In genomic region chr12:124745468-124745890, GRCh38 we compare ENCODE assay signal across 8 cellular contexts.
DNase-seq lines count a peak whose midpoint lies in the region; ATAC-seq, FAIRE-seq and TF ChIP-seq lines count a peak whose summit lies in the region.

No MANE protein-coding gene starts in this region.

- TF ChIP-seq POLR2A in esophagus muscularis mucosa (IDR thresholded peaks at IDR 0.05; ENCODE audit: low read depth) = no peak

- no TSS peak for BruUV-seq in PC-3 (replicated peaks; lab: Mats Ljungman, UMichigan)

- H3K9me3 ChIP-seq in PC-3 (ENCODE audit: low read length) = no peaks in the 10 kb centered on the region
- no peaks in the 10 kb centered on the region for H3K9me3 ChIP-seq in esophagus muscularis mucosa
- H3K9me3 ChIP-seq in pancreas = no peaks in the 10 kb centered on the region

- no peak for TF ChIP-seq EP300 in esophagus muscularis mucosa (IDR thresholded peaks at IDR 0.05)

- POLR2A ChIA-PET in PC-3 (lab: Charles Lee; ENCODE audit: unreplicated experiment) = interaction anchor here (0.6 kb wide), 1 partner anchor 292 kb away, joined by 6 read pairs; no protein-coding TSS in a partner anchor

- no peak for FAIRE-seq in pancreas (lab: Jason Lieb, UNC)

- H3K27ac ChIP-seq in ACC112 (ENCODE audit: low read depth, low read length) (peak overlapping the region; percentile 32; the same call in 1 of the 2 replicates), PC-3 (ENCODE audit: low read length) (peak overlapping the region; percentile 79), esophagus muscularis mucosa (replicated peaks in 1 of 4) (peak overlapping the region; percentile 89 to 96 (median 95)), pancreas (peak overlapping the region; percentile 42 to 81 (median 70))

- DNase-seq in PC-3 (no peak), esophagus muscularis mucosa (ENCODE audit: extremely low spot score) (no peak), pancreas (no peak), NOMO-1 treated with dmso at 0.1 percent for 144 hours (lab: John Stamatoyannopoulos, UW; ENCODE audit: unreplicated experiment) (no peak), pons (ENCODE audit: low spot score) (no peak)
- DNase-seq in stimulated activated CD4-positive, alpha-beta T cell treated with anti-CD3 and anti-CD28 coated beads, Interleukin-15, amount 100 ng/mL, for 24 hours = no peak
- DNase-seq in activated naive CD4-positive, alpha-beta T cell treated with Interleukin-2 at 50 U/mL for 16 hours = no peak

- H2AFZ ChIP-seq in ACC112 (ENCODE audit: low read length, unreplicated experiment) (no peak overlapping the region), PC-3 (ENCODE audit: low read length) (peak overlapping the region; percentile 66)

- H3K79me2 ChIP-seq in ACC112 (ENCODE audit: control insufficient read depth, insufficient read depth, low read length, unreplicated experiment) (no peaks in the 10 kb centered on the region), PC-3 (ENCODE audit: low read length) (no peaks in the 10 kb centered on the region)

- TF ChIP-seq CTCF in PC-3 (conservative IDR thresholded peaks at IDR 0.05; ENCODE audit: low read depth, low read length) (no peak), esophagus muscularis mucosa (IDR thresholded peaks at IDR 0.05) (no peak), pancreas (IDR thresholded peaks at IDR 0.05) (no peak)

- intact Hi-C loops in PC-3 (cut with micrococcal nuclease) = loop anchor here (5.0 to 10.0 kb wide), 3 partner anchors 178 to 361 kb away; partner anchors contain the start of gene NCOR2
- intact Hi-C loops in esophagus muscularis mucosa (cut with DNase I) = loop anchor here (10.0 kb wide), 1 partner anchor 61 kb away; no protein-coding TSS in a partner anchor
- intact Hi-C loops in pancreas (cut with DNase I) = no loop called here

- no peaks in the 10 kb centered on the region for H3K36me3 ChIP-seq in ACC112 (ENCODE audit: insufficient read depth, low read length)
- H3K36me3 ChIP-seq in PC-3 (ENCODE audit: low read depth, low read length) = no peaks in the 10 kb centered on the region
- H3K36me3 ChIP-seq in esophagus muscularis mucosa = no peaks in the 10 kb centered on the region
- H3K36me3 ChIP-seq in pancreas = no peaks in the 10 kb centered on the region

- H3K4me2 ChIP-seq in PC-3 (ENCODE audit: low read length) = peak overlapping the region; percentile 74

- no peaks in the 10 kb centered on the region for H4K20me1 ChIP-seq in PC-3 (ENCODE audit: low read length)

- H3K4me3 ChIP-seq in ACC112 (ENCODE audit: low read depth, low read length) = no peak overlapping the region
- peak overlapping the region; percentile 35; the same call in 1 of the 2 replicates for H3K4me3 ChIP-seq in PC-3 (ENCODE audit: low read length)
- H3K4me3 ChIP-seq in esophagus muscularis mucosa = peak overlapping the region; percentile 16 to 30 (median 26)
- peak overlapping the region in 1 of 4 donors; percentile 12 for H3K4me3 ChIP-seq in pancreas

- CTCF ChIA-PET in PC-3 (lab: Charles Lee) = no interaction called here

- H3K9ac ChIP-seq in PC-3 (ENCODE audit: low read length) = peak overlapping the region; percentile 8; the same call in 1 of the 2 replicates

- H3K4me1 ChIP-seq in ACC112 (ENCODE audit: control insufficient read depth, insufficient read depth, low read length, unreplicated experiment) = peaks cover 22% of the 10 kb centered on the region
- peaks cover 40% of the 10 kb centered on the region for H3K4me1 ChIP-seq in PC-3 (ENCODE audit: insufficient read depth, low read length)
- H3K4me1 ChIP-seq in esophagus muscularis mucosa = peaks cover 29 to 87% (median 81%) of the 10 kb centered on the region in 4 donors
- peaks cover 9 to 18% (median 12%) of the 10 kb centered on the region in 3 donors for H3K4me1 ChIP-seq in pancreas

- H3K9me2 ChIP-seq in PC-3 (replicated peaks; ENCODE audit: low read length) = no peaks in the 10 kb centered on the region

- peaks cover 1% of the 10 kb centered on the region for H3F3A ChIP-seq in PC-3 (ENCODE audit: low read length, unreplicated experiment)

- no peak for ATAC-seq in PC-3
- no peak for ATAC-seq in pancreas

- H3K27me3 ChIP-seq in ACC112 (ENCODE audit: insufficient read depth, low read length) (no peaks in the 10 kb centered on the region), PC-3 (ENCODE audit: low read length) (no peaks in the 10 kb centered on the region), esophagus muscularis mucosa (no peaks in the 10 kb centered on the region), pancreas (no peaks in the 10 kb centered on the region)

- 26% methylated on average over 5 of the region's 5 CpGs for WGBS in esophagus muscularis mucosa
- 41 to 47% methylated on average over 5 of the region's 5 CpGs for WGBS in pancreas, 2 donors

Comparison
In these comparisons a context has a peak if more than half of its experiments do, and no peak if none do; other contexts are left out.
1. H3K27ac ChIP-seq: peak in every context shown above with its lines; median percentile 95 in esophagus muscularis mucosa; 79 in PC-3; 70 in pancreas; 32 in ACC112.
2. intact Hi-C loops: an anchor here in PC-3 (5.0 to 10.0 kb wide) and esophagus muscularis mucosa (10.0 kb wide); none called in pancreas.